Comparison of ENCODE assay signal across 15 cellular contexts in the genomic region with DNA sequence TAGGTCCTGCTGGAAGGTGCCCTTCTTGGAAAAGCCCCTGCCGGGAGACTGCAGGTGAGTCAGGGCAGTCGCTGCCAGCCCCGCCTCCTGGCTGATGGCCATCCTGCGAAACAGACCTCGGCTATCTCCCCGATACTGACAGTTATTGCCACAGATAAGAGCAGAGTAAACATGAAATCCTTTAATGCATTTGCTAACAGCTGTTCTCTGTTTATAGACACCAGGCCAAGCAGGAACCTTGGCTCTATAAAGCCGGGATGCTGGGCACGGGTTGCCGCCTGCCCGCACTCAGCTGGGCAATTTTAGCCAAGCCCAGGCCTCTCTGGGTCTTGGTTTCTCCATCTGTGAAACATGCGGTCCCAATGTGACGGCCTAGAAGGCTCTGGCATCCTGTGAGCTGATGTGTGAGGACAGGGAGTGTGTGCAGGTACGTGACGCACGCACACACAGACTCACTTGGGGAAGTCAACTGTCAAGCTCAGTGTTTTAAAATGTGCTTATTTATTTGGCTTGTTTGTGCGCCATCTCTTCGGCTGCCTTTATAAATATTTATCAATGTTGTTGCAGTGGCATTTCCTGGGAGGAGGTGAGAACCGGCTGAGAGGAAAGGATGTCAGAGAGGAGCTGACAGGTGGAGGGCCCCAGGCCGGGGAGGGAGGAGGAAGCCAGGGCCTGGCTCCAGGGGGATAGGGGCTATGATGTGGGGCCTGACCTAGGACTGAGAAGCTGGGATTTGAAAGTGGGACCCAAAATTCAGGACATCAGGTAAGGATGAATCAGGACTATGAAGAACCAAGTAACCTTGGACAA. TPM values are rescaled to one million over a fixed set of nuclear protein-coding genes. Genes with fewer than 3 reads are reported as not detected.
DNase-seq lines count a peak whose midpoint lies in the region; ATAC-seq and TF ChIP-seq lines count a peak whose summit lies in the region.
"Had no signal": no experiment of that assay in that cellular context is flagged by ENCODE, and none has a peak within 500 bp of the region (broad histone marks: within the 10 kb centered on the region; RNA-seq: fewer than 3 reads in every experiment).

No MANE protein-coding gene starts in this region.

- H3K27me3 ChIP-seq in neural cell (ENCODE audit: insufficient read depth, low read depth, low read length): no peaks in the 10 kb centered on the region
- H3K27me3 ChIP-seq: neural progenitor cell had no signal

- H3K4me1 Mint-ChIP-seq in brain: peaks cover 39% of the 10 kb centered on the region
- H3K4me1 Mint-ChIP-seq: CD4-positive, CD25-positive, alpha-beta regulatory T cell; central memory CD8-positive, alpha-beta T cell had no signal

- no peak overlapping the region for H3K27ac ChIP-seq in neural cell (ENCODE audit: low read length)
- H3K27ac ChIP-seq: neural progenitor cell, thoracic aorta had no signal

- no peak overlapping the region for H3K4me3 Mint-ChIP-seq in brain
- H3K4me3 Mint-ChIP-seq: activated T-cell treated with anti-CD3 and anti-CD28 coated beads, Interleukin-2, amount 50 U/mL, for 4 hours; CD4-positive, CD25-positive, alpha-beta regulatory T cell; central memory CD8-positive, alpha-beta T cell; neural progenitor cell had no signal

- in situ Hi-C loops in GM13976 (cut with MboI; ENCODE audit: low sequenced_read_pairs, unreplicated experiment): no loop called here

- DNase-seq in Daoy (ENCODE audit: low read depth) (peak; percentile 29), NCI-H2107 treated with DMSO at 0.1 percent for 48 hours (lab: John Stamatoyannopoulos, UW; ENCODE audit: unreplicated experiment) (peak; percentile 88), islet precursor cell (no peak), hepatic stellate cell (ENCODE audit: low spot score) (no peak), GM13976 (ENCODE audit: low spot score) (no peak)
- DNase-seq: activated T-cell treated with anti-CD3 and anti-CD28 coated beads, Interleukin-2, amount 50 U/mL, for 4 hours; CD4-positive, CD25-positive, alpha-beta regulatory T cell; T-helper 9 cell had no signal

- TF ChIP-seq CTCF in brain (conservative IDR thresholded peaks at IDR 0.05): no peak
- no peak for TF ChIP-seq CTCF in neural cell (IDR thresholded peaks at IDR 0.05; ENCODE audit: poor library complexity, severe bottlenecking)
- TF ChIP-seq CTCF in GM13976 (IDR thresholded peaks at IDR 0.05; ENCODE audit: borderline replicate concordance, control extremely low read depth, extremely low read depth, insufficient read depth, missing control alignments): no peak

- ATAC-seq in GM18868 (IDR thresholded peaks at IDR 0.05; ENCODE audit: unreplicated experiment): no peak
- ATAC-seq: activated T-cell treated with anti-CD3 and anti-CD28 coated beads, Interleukin-2, amount 50 U/mL, for 4 hours had no signal

- no peak overlapping the region for H3K4me3 ChIP-seq in neural cell (ENCODE audit: low read length)
- H3K4me3 ChIP-seq: neural progenitor cell, thoracic aorta had no signal

- peak overlapping the region in 4 of 5 experiments; percentile 44 to 87 (median 76) for H3K27ac Mint-ChIP-seq in brain
- H3K27ac Mint-ChIP-seq: CD4-positive, CD25-positive, alpha-beta regulatory T cell; neural progenitor cell had no signal

- H3K9ac ChIP-seq in neural cell (ENCODE audit: low read length): peak overlapping the region; percentile 11
- H3K9ac ChIP-seq: neural progenitor cell had no signal

- no peaks in the 10 kb centered on the region for H3K9me2 ChIP-seq in neural cell (ENCODE audit: insufficient read depth, low read length)

- no peaks in the 10 kb centered on the region for H3K79me2 ChIP-seq in neural cell (replicated peaks; ENCODE audit: insufficient read depth, low read length)

- H2AFZ ChIP-seq in neural cell (ENCODE audit: low read depth, low read length): no peak overlapping the region
- H2AFZ ChIP-seq: neural progenitor cell had no signal

- peaks cover 1 to 13% (median 3%) of the 10 kb centered on the region in 5 experiments for H3K9me3 Mint-ChIP-seq in brain
- H3K9me3 Mint-ChIP-seq: neural progenitor cell had no signal

- H3F3A ChIP-seq in neural cell (ENCODE audit: insufficient read depth, low read length, poor library complexity, severe bottlenecking): no peaks in the 10 kb centered on the region

- peaks cover 18% of the 10 kb centered on the region for H3K27me3 Mint-ChIP-seq in brain

- no peaks in the 10 kb centered on the region for H3K36me3 Mint-ChIP-seq in brain
- H3K36me3 Mint-ChIP-seq: CD4-positive, CD25-positive, alpha-beta regulatory T cell; neural progenitor cell had no signal

- no peaks in the 10 kb centered on the region for H3K36me3 ChIP-seq in neural cell (ENCODE audit: insufficient read depth, low read length)
- H3K36me3 ChIP-seq: neural progenitor cell, thoracic aorta had no signal

- peak; percentile 41 for TF ChIP-seq EP300 in neural cell (conservative IDR thresholded peaks at IDR 0.05; ENCODE audit: poor library complexity, severe bottlenecking)

- no peak overlapping the region for H3K4me2 ChIP-seq in neural cell (ENCODE audit: low read length)
- H3K4me2 ChIP-seq: neural progenitor cell had no signal

- no peaks in the 10 kb centered on the region for H4K20me1 ChIP-seq in neural cell (ENCODE audit: insufficient read depth)

- TF ChIP-seq RAD21 in neural cell (conservative IDR thresholded peaks at IDR 0.05): no peak

- H3K9me3 ChIP-seq in neural cell (ENCODE audit: low read length): peaks cover 3% of the 10 kb centered on the region
- H3K9me3 ChIP-seq: thoracic aorta had no signal

TF ChIP-seq in neural cell, 6 proteins besides CTCF, POLR2A, EP300 and RAD21:
- peak; percentile 24 for TF ChIP-seq SMC3 (conservative IDR thresholded peaks at IDR 0.05; ENCODE audit: poor library complexity)
- TF ChIP-seq, protein P1, sequence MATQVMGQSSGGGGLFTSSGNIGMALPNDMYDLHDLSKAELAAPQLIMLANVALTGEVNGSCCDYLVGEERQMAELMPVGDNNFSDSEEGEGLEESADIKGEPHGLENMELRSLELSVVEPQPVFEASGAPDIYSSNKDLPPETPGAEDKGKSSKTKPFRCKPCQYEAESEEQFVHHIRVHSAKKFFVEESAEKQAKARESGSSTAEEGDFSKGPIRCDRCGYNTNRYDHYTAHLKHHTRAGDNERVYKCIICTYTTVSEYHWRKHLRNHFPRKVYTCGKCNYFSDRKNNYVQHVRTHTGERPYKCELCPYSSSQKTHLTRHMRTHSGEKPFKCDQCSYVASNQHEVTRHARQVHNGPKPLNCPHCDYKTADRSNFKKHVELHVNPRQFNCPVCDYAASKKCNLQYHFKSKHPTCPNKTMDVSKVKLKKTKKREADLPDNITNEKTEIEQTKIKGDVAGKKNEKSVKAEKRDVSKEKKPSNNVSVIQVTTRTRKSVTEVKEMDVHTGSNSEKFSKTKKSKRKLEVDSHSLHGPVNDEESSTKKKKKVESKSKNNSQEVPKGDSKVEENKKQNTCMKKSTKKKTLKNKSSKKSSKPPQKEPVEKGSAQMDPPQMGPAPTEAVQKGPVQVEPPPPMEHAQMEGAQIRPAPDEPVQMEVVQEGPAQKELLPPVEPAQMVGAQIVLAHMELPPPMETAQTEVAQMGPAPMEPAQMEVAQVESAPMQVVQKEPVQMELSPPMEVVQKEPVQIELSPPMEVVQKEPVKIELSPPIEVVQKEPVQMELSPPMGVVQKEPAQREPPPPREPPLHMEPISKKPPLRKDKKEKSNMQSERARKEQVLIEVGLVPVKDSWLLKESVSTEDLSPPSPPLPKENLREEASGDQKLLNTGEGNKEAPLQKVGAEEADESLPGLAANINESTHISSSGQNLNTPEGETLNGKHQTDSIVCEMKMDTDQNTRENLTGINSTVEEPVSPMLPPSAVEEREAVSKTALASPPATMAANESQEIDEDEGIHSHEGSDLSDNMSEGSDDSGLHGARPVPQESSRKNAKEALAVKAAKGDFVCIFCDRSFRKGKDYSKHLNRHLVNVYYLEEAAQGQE (IDR thresholded peaks at IDR 0.05; ENCODE audit: borderline replicate concordance): no peak
- TF ChIP-seq POLR2AphosphoS5 (IDR thresholded peaks at IDR 0.05): peak; percentile 75

RNA-seq across cellular contexts. Expression of a gene that starts 50.8 kb away (rescaled TPM):
- not detected in 2 replicates for total RNA-seq in Daoy (2014; rRNA removed; shearing (Covaris generic))
- polyA plus RNA-seq in brain (ENCODE audit: insufficient read depth, low read depth, low replicate concordance): not detected
- polyA plus RNA-seq in neural cell: not detected in 2 replicates
- not detected in 2 replicates for polyA minus RNA-seq in neural cell
- total RNA-seq: activated T-cell treated with anti-CD3 and anti-CD28 coated beads, Interleukin-2, amount 50 U/mL, for 4 hours; CD4-positive, CD25-positive, alpha-beta regulatory T cell; glomerular endothelial cell; thoracic aorta had no signal
- polyA plus RNA-seq: CD4-positive, CD25-positive, alpha-beta regulatory T cell had no signal

Comparison
In these comparisons a context has a peak if more than half of its experiments do, and no peak if none do; other contexts are left out.
1. DNase-seq: peak in Daoy (single experiment) and NCI-H2107 treated with DMSO at 0.1 percent for 48 hours (single experiment); none in islet precursor cell (single experiment), hepatic stellate cell (single experiment) and GM13976 (single experiment).